ENCODE assay signal across 2 cellular contexts in the genomic region with DNA sequence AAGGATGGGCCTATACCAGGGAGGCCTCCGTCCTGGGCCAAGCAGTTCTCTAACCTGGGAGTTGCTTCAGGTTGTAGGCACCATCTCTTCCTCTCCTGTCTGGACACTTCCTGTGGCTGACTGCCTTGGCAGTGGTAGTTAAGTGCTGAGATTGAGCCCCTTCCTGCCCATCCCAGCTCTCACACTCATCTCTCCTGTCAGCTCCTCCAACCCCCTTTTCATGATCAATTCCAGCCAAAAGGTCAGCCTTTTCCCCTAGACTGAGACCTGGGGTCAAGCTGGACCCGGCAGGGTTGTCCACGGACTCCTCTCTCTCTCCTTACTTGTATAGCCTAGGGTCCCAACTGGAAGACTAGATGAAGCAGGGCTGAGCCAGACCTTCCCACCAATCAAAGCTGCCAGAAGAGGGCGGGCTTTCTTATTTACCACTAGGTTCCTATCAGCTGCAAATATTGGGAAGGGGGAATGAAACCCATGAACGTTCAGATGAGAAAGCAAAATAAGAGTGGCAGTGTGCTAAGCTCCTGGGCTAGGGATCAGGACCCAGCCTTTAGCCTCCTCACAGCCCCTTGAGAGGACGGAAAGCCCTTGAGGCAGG.
TF ChIP-seq lines count a peak whose summit lies in the region.

No MANE protein-coding gene starts in this region.

TF ChIP-seq in IMR-90, 13 proteins besides CTCF, POLR2A, EP300 and RAD21 (continued from another document):
- TF ChIP-seq RFX5 (IDR thresholded peaks at IDR 0.05; ENCODE audit: low read depth, low read length), result no peak
- no peak for TF ChIP-seq MXI1 (IDR thresholded peaks at IDR 0.05; ENCODE audit: borderline replicate concordance, low read depth, low read length)
- TF ChIP-seq NFE2L2 (IDR thresholded peaks at IDR 0.05; ENCODE audit: low read depth, low read length), result no peak
- TF ChIP-seq, protein P1, sequence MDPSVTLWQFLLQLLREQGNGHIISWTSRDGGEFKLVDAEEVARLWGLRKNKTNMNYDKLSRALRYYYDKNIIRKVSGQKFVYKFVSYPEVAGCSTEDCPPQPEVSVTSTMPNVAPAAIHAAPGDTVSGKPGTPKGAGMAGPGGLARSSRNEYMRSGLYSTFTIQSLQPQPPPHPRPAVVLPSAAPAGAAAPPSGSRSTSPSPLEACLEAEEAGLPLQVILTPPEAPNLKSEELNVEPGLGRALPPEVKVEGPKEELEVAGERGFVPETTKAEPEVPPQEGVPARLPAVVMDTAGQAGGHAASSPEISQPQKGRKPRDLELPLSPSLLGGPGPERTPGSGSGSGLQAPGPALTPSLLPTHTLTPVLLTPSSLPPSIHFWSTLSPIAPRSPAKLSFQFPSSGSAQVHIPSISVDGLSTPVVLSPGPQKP (IDR thresholded peaks at IDR 0.05; ENCODE audit: borderline replicate concordance, low read depth, low read length), result no peak
- TF ChIP-seq, protein P2, sequence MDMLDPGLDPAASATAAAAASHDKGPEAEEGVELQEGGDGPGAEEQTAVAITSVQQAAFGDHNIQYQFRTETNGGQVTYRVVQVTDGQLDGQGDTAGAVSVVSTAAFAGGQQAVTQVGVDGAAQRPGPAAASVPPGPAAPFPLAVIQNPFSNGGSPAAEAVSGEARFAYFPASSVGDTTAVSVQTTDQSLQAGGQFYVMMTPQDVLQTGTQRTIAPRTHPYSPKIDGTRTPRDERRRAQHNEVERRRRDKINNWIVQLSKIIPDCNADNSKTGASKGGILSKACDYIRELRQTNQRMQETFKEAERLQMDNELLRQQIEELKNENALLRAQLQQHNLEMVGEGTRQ (IDR thresholded peaks at IDR 0.05; ENCODE audit: low read depth, low read length), result no peak
- no peak for TF ChIP-seq RCOR1 (IDR thresholded peaks at IDR 0.05; ENCODE audit: insufficient replicate concordance, low read length)
- no peak for TF ChIP-seq BHLHE40 (IDR thresholded peaks at IDR 0.05; ENCODE audit: low read depth, low read length)
- TF ChIP-seq FOS (IDR thresholded peaks at IDR 0.05; ENCODE audit: low read depth, low read length), result no peak
- TF ChIP-seq SMC3 (IDR thresholded peaks at IDR 0.05; ENCODE audit: low read depth, low read length), result no peak
- no peak for TF ChIP-seq CEBPB (IDR thresholded peaks at IDR 0.05; ENCODE audit: low read depth, low read length)
TF ChIP-seq in IMR-90: peak in this region for 0.

TF ChIP-seq in HEK293T, 16 proteins besides CTCF, POLR2A, EP300 and RAD21:
- TF ChIP-seq, protein P3, sequence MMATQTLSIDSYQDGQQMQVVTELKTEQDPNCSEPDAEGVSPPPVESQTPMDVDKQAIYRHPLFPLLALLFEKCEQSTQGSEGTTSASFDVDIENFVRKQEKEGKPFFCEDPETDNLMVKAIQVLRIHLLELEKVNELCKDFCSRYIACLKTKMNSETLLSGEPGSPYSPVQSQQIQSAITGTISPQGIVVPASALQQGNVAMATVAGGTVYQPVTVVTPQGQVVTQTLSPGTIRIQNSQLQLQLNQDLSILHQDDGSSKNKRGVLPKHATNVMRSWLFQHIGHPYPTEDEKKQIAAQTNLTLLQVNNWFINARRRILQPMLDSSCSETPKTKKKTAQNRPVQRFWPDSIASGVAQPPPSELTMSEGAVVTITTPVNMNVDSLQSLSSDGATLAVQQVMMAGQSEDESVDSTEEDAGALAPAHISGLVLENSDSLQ (IDR thresholded peaks at IDR 0.05), result no peak
- TF ChIP-seq FOXK2 (IDR thresholded peaks at IDR 0.05) (no peak), ELF4 (IDR thresholded peaks at IDR 0.05) (no peak), SUZ12 (IDR thresholded peaks at IDR 0.05) (no peak), FOXA1 (IDR thresholded peaks at IDR 0.05) (no peak), ARNT (IDR thresholded peaks at IDR 0.05) (no peak), L3MBTL2 (conservative IDR thresholded peaks at IDR 0.05) (no peak), SP1 (IDR thresholded peaks at IDR 0.05) (no peak), LEF1 (IDR thresholded peaks at IDR 0.05; ENCODE audit: borderline replicate concordance) (no peak), ZNF384 (IDR thresholded peaks at IDR 0.05) (no peak), CTBP1 (IDR thresholded peaks at IDR 0.05; ENCODE audit: borderline replicate concordance) (no peak), TARDBP (IDR thresholded peaks at IDR 0.05) (no peak)
TF ChIP-seq in HEK293T: peak in this region for 0.
